In genomic region chr22:19406846-19407245, GRCh38 we compare ENCODE assay signal across 23 cellular contexts.
"Had no signal": no experiment of that assay in that cellular context is flagged by ENCODE, and none has a peak within 500 bp of the region (broad histone marks: within the 10 kb centered on the region; RNA-seq: fewer than 3 reads in every experiment).

No MANE protein-coding gene starts in this region.

- DNase-seq: cortex of kidney; dorsolateral prefrontal cortex; effector CD8-positive, alpha-beta T cell; gastrocnemius medialis; lower lobe of right lung; midbrain; nephron progenitor cell; nucleus accumbens; ovary; spleen; stimulated activated CD4-positive, alpha-beta T cell treated with anti-CD3 and anti-CD28 coated beads, Interleukin-15, amount 100 ng/mL, for 24 hours; stimulated activated CD4-positive, alpha-beta T cell treated with anti-CD3 and anti-CD28 coated beads, Interleukin-1b, Interleukin-23, amount 100 ng/mL, for 48 hours; stimulated activated CD4-positive, alpha-beta T cell treated with anti-CD3 and anti-CD28 coated beads, Interleukin-4, amount 100 ng/mL, for 24 hours; stimulated activated naive B cell treated with anti-CD40 and anti-IgM and Interleukin-4, amounts not matched to agents 10 μg/mL and 1 μg/mL and 100 μg/mL, for 72 hours; stimulated activated naive CD8-positive, alpha-beta T cell treated with anti-CD3 and anti-CD28 coated beads, Interleukin-15, amount 100 ng/mL, for 72 hours; testis; transverse colon had no signal

- H3K4me3 Mint-ChIP-seq: central memory CD8-positive, alpha-beta T cell; memory B cell; nephron progenitor cell; stimulated activated naive B cell treated with anti-CD40 and anti-IgM and Interleukin-4, amounts not matched to agents 10 μg/mL and 1 μg/mL and 100 μg/mL, for 72 hours; stimulated activated naive CD8-positive, alpha-beta T cell treated with anti-CD3 and anti-CD28 coated beads, Interleukin-15, amount 100 ng/mL, for 72 hours had no signal

- H3K27ac ChIP-seq: dorsolateral prefrontal cortex, epithelial cell of prostate, esophagus muscularis mucosa, gastrocnemius medialis, lower lobe of right lung, ovary, prostate gland, spleen, testis, transverse colon had no signal

- H3K36me3 ChIP-seq: ovary, prostate gland had no signal

- H3K4me1 ChIP-seq: lower lobe of right lung, testis, transverse colon had no signal

- H3K27me3 ChIP-seq: dorsolateral prefrontal cortex, esophagus muscularis mucosa, gastrocnemius medialis, ovary, spleen, testis, transverse colon had no signal

- H3K4me3 ChIP-seq: dorsolateral prefrontal cortex, esophagus muscularis mucosa, gastrocnemius medialis, lower lobe of right lung, ovary, prostate gland, spleen, testis, transverse colon had no signal

- H3K9me3 ChIP-seq: esophagus muscularis mucosa, gastrocnemius medialis, lower lobe of right lung, ovary, prostate gland, spleen, testis, transverse colon had no signal

- H3K9me3 Mint-ChIP-seq: central memory CD8-positive, alpha-beta T cell; memory B cell; nephron progenitor cell; stimulated activated naive B cell treated with anti-CD40 and anti-IgM and Interleukin-4, amounts not matched to agents 10 μg/mL and 1 μg/mL and 100 μg/mL, for 72 hours; stimulated activated naive CD8-positive, alpha-beta T cell treated with anti-CD3 and anti-CD28 coated beads, Interleukin-15, amount 100 ng/mL, for 72 hours had no signal

- H3K27ac Mint-ChIP-seq: memory B cell; stimulated activated naive B cell treated with anti-CD40 and anti-IgM and Interleukin-4, amounts not matched to agents 10 μg/mL and 1 μg/mL and 100 μg/mL, for 72 hours had no signal

- ATAC-seq: gastrocnemius medialis; lower lobe of right lung; sciatic nerve; stimulated activated naive B cell treated with anti-CD40 and anti-IgM and Interleukin-4, amounts not matched to agents 10 μg/mL and 1 μg/mL and 100 μg/mL, for 72 hours; stimulated activated naive CD8-positive, alpha-beta T cell treated with anti-CD3 and anti-CD28 coated beads, Interleukin-15, amount 100 ng/mL, for 72 hours had no signal

- H3K4me1 Mint-ChIP-seq: nephron progenitor cell had no signal
